18 cellular contexts compared by ENCODE assay signal in genomic region chr20:59600472-59600871, GRCh38.
"Had no signal": no experiment of that assay in that cellular context is flagged by ENCODE, and none has a peak within 500 bp of the region (broad histone marks: within the 10 kb centered on the region; RNA-seq: fewer than 3 reads in every experiment).

No MANE protein-coding gene starts in this region.

- H3K4me1 ChIP-seq: colonic mucosa, foreskin keratinocyte had no signal

- ATAC-seq: foreskin keratinocyte; heart left ventricle; naive thymus-derived CD8-positive, alpha-beta T cell; sciatic nerve; stimulated activated naive B cell treated with anti-CD40 and anti-IgM and Interleukin-4, amounts not matched to agents 10 μg/mL and 1 μg/mL and 100 μg/mL, for 72 hours; stimulated activated naive CD8-positive, alpha-beta T cell treated with anti-CD3 and anti-CD28 coated beads, Interleukin-15, amount 100 ng/mL, for 72 hours had no signal

- H3K36me3 ChIP-seq: colonic mucosa, heart left ventricle, neutrophil, spleen, thoracic aorta had no signal

- H3K4me3 ChIP-seq: colonic mucosa, heart left ventricle, spleen, thoracic aorta had no signal

- H3K9me3 ChIP-seq: colonic mucosa, heart left ventricle, neutrophil, spleen, thoracic aorta had no signal

- H3K27ac ChIP-seq: colonic mucosa, foreskin keratinocyte, heart left ventricle, neutrophil, spleen, thoracic aorta had no signal

- DNase-seq: colonic mucosa; dermis blood vessel endothelial cell; erythroblast; foreskin keratinocyte; hippocampal formation; mammary epithelial cell; naive thymus-derived CD8-positive, alpha-beta T cell; spleen; stimulated activated CD4-positive, alpha-beta T cell treated with anti-CD3 and anti-CD28 coated beads, Interleukin-15, amount 100 ng/mL, for 24 hours; stimulated activated CD4-positive, alpha-beta T cell treated with anti-CD3 and anti-CD28 coated beads, Interleukin-1b, Interleukin-23, amount 100 ng/mL, for 48 hours; stimulated activated CD4-positive, alpha-beta T cell treated with anti-CD3 and anti-CD28 coated beads, Interleukin-4, amount 100 ng/mL, for 4 hours; stimulated activated naive B cell treated with anti-CD40 and anti-IgM and Interleukin-4, amounts not matched to agents 10 μg/mL and 1 μg/mL and 100 μg/mL, for 72 hours; stimulated activated naive CD8-positive, alpha-beta T cell treated with anti-CD3 and anti-CD28 coated beads, Interleukin-15, amount 100 ng/mL, for 72 hours; trophoblast cell had no signal
